In the genomic region with DNA sequence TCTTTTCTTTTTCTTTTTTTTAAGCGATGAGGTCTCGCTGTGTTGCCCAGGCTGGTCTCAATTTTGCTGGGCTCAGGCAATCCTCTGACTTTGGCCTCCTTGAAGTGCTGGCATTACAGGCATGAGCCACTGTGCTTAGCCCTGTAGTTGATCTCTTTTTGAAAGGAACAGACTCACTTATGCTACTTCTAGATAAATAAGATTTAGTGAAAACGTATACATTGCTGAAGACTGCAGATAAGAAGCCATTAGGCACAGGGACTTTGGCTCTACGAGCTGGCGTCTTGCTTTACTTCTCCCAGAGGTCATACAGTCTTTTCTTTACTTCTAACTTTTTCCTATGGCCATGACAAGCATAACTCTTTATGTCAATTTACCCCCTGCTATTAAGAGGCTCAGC, we compare ENCODE assay signal across 26 cellular contexts.
"Had no signal": no experiment of that assay in that cellular context is flagged by ENCODE, and none has a peak within 500 bp of the region (broad histone marks: within the 10 kb centered on the region; RNA-seq: fewer than 3 reads in every experiment).

No MANE protein-coding gene starts in this region.

- H3K4me3 Mint-ChIP-seq: activated CD4-positive, alpha-beta memory T cell treated with anti-CD3 and anti-CD28 coated beads, Interleukin-2, amount 10 ng/mL, durations not matched to agents 7 days and 5 days; activated CD4-positive, alpha-beta T cell treated with anti-CD3 and anti-CD28 coated beads for 36 hours; activated naive CD4-positive, alpha-beta T cell treated with anti-CD3 and anti-CD28 coated beads for 36 hours; activated naive CD8-positive, alpha-beta T cell; activated T-helper 17 cell treated with anti-CD3 and anti-CD28 coated beads, Interleukin-2, amount 50 U/mL, for 72 hours had no signal

- H3K27me3 ChIP-seq: brain microvascular endothelial cell, cardiac muscle cell, SJSA1 had no signal

- H3K27ac ChIP-seq: brain microvascular endothelial cell, cardiac muscle cell, SJSA1, WERI-Rb-1 had no signal

- H3K36me3 ChIP-seq: brain microvascular endothelial cell had no signal

- ATAC-seq: activated CD4-positive, alpha-beta T cell treated with anti-CD3 and anti-CD28 coated beads for 36 hours; activated T-helper 17 cell treated with anti-CD3 and anti-CD28 coated beads, Interleukin-2, amount 50 U/mL, for 72 hours; SK-N-SH treated with all-trans-retinoic acid at 6 μM for 48 hours had no signal

- FAIRE-seq: RCC 7860 had no signal

- H3K4me1 ChIP-seq: SJSA1 had no signal

- H3K4me1 Mint-ChIP-seq: activated CD4-positive, alpha-beta memory T cell treated with anti-CD3 and anti-CD28 coated beads, Interleukin-2, amount 10 ng/mL, durations not matched to agents 7 days and 5 days; activated CD4-positive, alpha-beta T cell treated with anti-CD3 and anti-CD28 coated beads for 36 hours; activated T-helper 17 cell treated with anti-CD3 and anti-CD28 coated beads, Interleukin-2, amount 50 U/mL, for 72 hours had no signal

- H3K27ac Mint-ChIP-seq: activated CD4-positive, alpha-beta memory T cell treated with anti-CD3 and anti-CD28 coated beads, Interleukin-2, amount 10 ng/mL, durations not matched to agents 7 days and 5 days; activated CD4-positive, alpha-beta T cell treated with anti-CD3 and anti-CD28 coated beads for 36 hours; activated naive CD4-positive, alpha-beta T cell treated with anti-CD3 and anti-CD28 coated beads for 36 hours; activated naive CD8-positive, alpha-beta T cell; activated T-helper 17 cell treated with anti-CD3 and anti-CD28 coated beads, Interleukin-2, amount 50 U/mL, for 72 hours had no signal

- H3K27me3 Mint-ChIP-seq: activated CD4-positive, alpha-beta memory T cell treated with anti-CD3 and anti-CD28 coated beads, Interleukin-2, amount 10 ng/mL, durations not matched to agents 7 days and 5 days; activated CD4-positive, alpha-beta T cell treated with anti-CD3 and anti-CD28 coated beads for 36 hours; activated naive CD8-positive, alpha-beta T cell; activated T-helper 17 cell treated with anti-CD3 and anti-CD28 coated beads, Interleukin-2, amount 50 U/mL, for 72 hours had no signal

- DNase-seq: activated CD4-positive, alpha-beta memory T cell treated with anti-CD3 and anti-CD28 coated beads, Interleukin-2, amount 10 ng/mL, durations not matched to agents 7 days and 5 days; activated CD4-positive, alpha-beta T cell treated with anti-CD3 and anti-CD28 coated beads for 36 hours; activated CD4-positive, alpha-beta T cell treated with anti-CD3 and anti-CD28 coated beads, Interleukin-2, amount 50 U/mL, for 1 hour; activated gamma-delta T cell; activated naive CD4-positive, alpha-beta T cell treated with anti-CD3 and anti-CD28 coated beads for 36 hours; activated T-cell treated with anti-CD3 and anti-CD28 coated beads for 4 hours; activated T-cell treated with anti-CD3 and anti-CD28 coated beads, Interleukin-2, amount 50 U/mL, for 48 hours; amygdala; brain microvascular endothelial cell; Kasumi-1; NCI-H1105 treated with DMSO at 0.1 percent for 48 hours; NCI-H1436 treated with DMSO at 0.1 percent for 48 hours; NCI-H187; NCI-H2081; NCI-H510A treated with DMSO at 0.1 percent for 48 hours; NCI-H69; NK-92 treated with Interleukin-12 subunit alpha and Interleukin-12 subunit beta, amount 100 ng/mL, for 24 hours; SHP77; SW 1271; WERI-Rb-1 had no signal

- H3K9me3 Mint-ChIP-seq: activated CD4-positive, alpha-beta memory T cell treated with anti-CD3 and anti-CD28 coated beads, Interleukin-2, amount 10 ng/mL, durations not matched to agents 7 days and 5 days; activated naive CD4-positive, alpha-beta T cell treated with anti-CD3 and anti-CD28 coated beads for 36 hours; activated T-helper 17 cell treated with anti-CD3 and anti-CD28 coated beads, Interleukin-2, amount 50 U/mL, for 72 hours had no signal

- H3K9me3 ChIP-seq: SJSA1 had no signal

- H3K4me3 ChIP-seq: cardiac muscle cell, SJSA1 had no signal
